ENCODE assay signal across 31 cellular contexts in genomic region chr2:209901187-209901586, GRCh38.
"Had no signal": no experiment of that assay in that cellular context is flagged by ENCODE, and none has a peak within 500 bp of the region (broad histone marks: within the 10 kb centered on the region; RNA-seq: fewer than 3 reads in every experiment).

No MANE protein-coding gene starts in this region.

- H3K4me1 Mint-ChIP-seq: activated CD4-positive, alpha-beta T cell treated with anti-CD3 and anti-CD28 coated beads for 36 hours; central memory CD8-positive, alpha-beta T cell; natural killer cell had no signal

- DNase-seq: activated CD4-positive, alpha-beta T cell treated with anti-CD3 and anti-CD28 coated beads for 36 hours; activated CD4-positive, alpha-beta T cell treated with anti-CD3 and anti-CD28 coated beads, Interleukin-2, amount 50 U/mL, for 4 hours; activated CD4-positive, CD25-positive, alpha-beta regulatory T cell; activated CD8-positive, alpha-beta memory T cell treated with anti-CD3 and anti-CD28 coated beads for 24 hours; activated effector memory CD4-positive, alpha-beta T cell treated with Interleukin-2 at 50 U/mL for 16 hours; activated naive CD4-positive, alpha-beta T cell treated with Interleukin-2 at 50 U/mL for 16 hours; anterior cingulate cortex; colonic mucosa; effector CD8-positive, alpha-beta T cell; glutamatergic neuron; islet precursor cell; left ventricle myocardium inferior; mesendoderm; natural killer cell; occipital lobe; stimulated activated CD4-positive, alpha-beta T cell treated with anti-CD3 and anti-CD28 coated beads, Interleukin-1b, Interleukin-23, amount 100 ng/mL, for 48 hours; stimulated activated CD4-positive, alpha-beta T cell treated with anti-CD3 and anti-CD28 coated beads, Interleukin-4, amount 100 ng/mL, for 4 hours; stimulated activated CD8-positive, alpha-beta memory T cell treated with anti-CD3 and anti-CD28 coated beads, Interleukin-4, amount 100 ng/mL, for 48 hours; stimulated activated naive B cell treated with anti-CD40 and anti-IgM and Interleukin-4, amounts not matched to agents 10 μg/mL and 1 μg/mL and 100 μg/mL, for 72 hours; stomach; thyroid gland; upper lobe of left lung had no signal

- H3K9me3 Mint-ChIP-seq: central memory CD8-positive, alpha-beta T cell had no signal

- H3K4me1 ChIP-seq: colonic mucosa, left ventricle myocardium inferior, neural progenitor cell, parathyroid adenoma, right atrium auricular region, stomach, thyroid gland, upper lobe of left lung, vagina had no signal

- H3K36me3 Mint-ChIP-seq: activated naive CD8-positive, alpha-beta T cell; natural killer cell; stimulated activated naive B cell treated with anti-CD40 and anti-IgM and Interleukin-4, amounts not matched to agents 10 μg/mL and 1 μg/mL and 100 μg/mL, for 72 hours had no signal

- H3K79me2 ChIP-seq: hepatocyte, parathyroid adenoma had no signal

- H3K4me3 ChIP-seq: colonic mucosa, hepatocyte, left ventricle myocardium inferior, lung, neural progenitor cell, right atrium auricular region, smooth muscle cell, stomach, thyroid gland, upper lobe of left lung, vagina had no signal

- H3K4me3 Mint-ChIP-seq: activated CD4-positive, alpha-beta T cell treated with anti-CD3 and anti-CD28 coated beads for 36 hours; activated naive CD8-positive, alpha-beta T cell; central memory CD8-positive, alpha-beta T cell; natural killer cell; neural progenitor cell; stimulated activated naive B cell treated with anti-CD40 and anti-IgM and Interleukin-4, amounts not matched to agents 10 μg/mL and 1 μg/mL and 100 μg/mL, for 72 hours had no signal

- H3K36me3 ChIP-seq: colonic mucosa, left ventricle myocardium inferior, neural progenitor cell, right atrium auricular region, stomach, thyroid gland, upper lobe of left lung, vagina had no signal

- H3K27ac ChIP-seq: colonic mucosa, hepatocyte, left ventricle myocardium inferior, neural progenitor cell, parathyroid adenoma, right atrium auricular region, stomach, thyroid gland, upper lobe of left lung, vagina had no signal

- H3K27ac Mint-ChIP-seq: activated CD4-positive, alpha-beta T cell treated with anti-CD3 and anti-CD28 coated beads for 36 hours; activated naive CD8-positive, alpha-beta T cell; natural killer cell; neural progenitor cell; stimulated activated naive B cell treated with anti-CD40 and anti-IgM and Interleukin-4, amounts not matched to agents 10 μg/mL and 1 μg/mL and 100 μg/mL, for 72 hours had no signal

- H3K27me3 Mint-ChIP-seq: activated CD4-positive, alpha-beta T cell treated with anti-CD3 and anti-CD28 coated beads for 36 hours had no signal

- H3K9me3 ChIP-seq: colonic mucosa, right atrium auricular region, stomach, thyroid gland, upper lobe of left lung, vagina had no signal

- H2AFZ ChIP-seq: hepatocyte, neural progenitor cell, parathyroid adenoma had no signal

- H3K27me3 ChIP-seq: colonic mucosa, hepatocyte, neural progenitor cell, right atrium auricular region, stomach, thyroid gland, upper lobe of left lung, vagina had no signal

- H3K4me2 ChIP-seq: hepatocyte, neural progenitor cell, smooth muscle cell had no signal
